9 cellular contexts compared by ENCODE assay signal in the genomic region with DNA sequence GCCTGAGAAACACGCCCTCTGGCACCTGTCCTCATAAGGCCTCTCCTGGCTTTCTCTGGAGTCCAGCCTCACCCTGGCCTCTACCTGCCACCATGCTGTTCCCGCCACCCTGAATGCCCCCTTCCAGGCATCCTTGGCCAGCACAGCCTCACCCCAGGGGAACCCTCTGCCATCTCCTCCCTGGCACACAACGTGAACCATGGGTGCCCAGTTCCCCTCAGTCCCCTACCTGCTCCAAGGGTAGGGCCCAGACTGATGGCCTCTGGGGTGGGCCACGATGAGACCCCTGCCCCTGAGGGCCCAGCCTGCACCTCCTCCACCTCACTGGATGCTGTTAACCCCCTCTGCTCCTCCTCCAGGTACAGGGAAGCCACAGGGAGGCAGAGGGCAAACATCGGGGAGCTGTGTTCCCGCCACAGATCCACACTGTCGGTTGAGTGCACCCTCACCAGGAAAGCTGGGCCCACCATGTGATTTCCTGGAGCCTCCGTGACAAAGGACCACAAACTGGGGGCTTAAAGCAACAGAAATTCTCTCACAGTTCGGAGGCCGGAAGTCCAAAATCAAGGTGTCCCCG.
DNase-seq lines count a peak whose midpoint lies in the region; ATAC-seq, FAIRE-seq and TF ChIP-seq lines count a peak whose summit lies in the region.
"Had no signal": no experiment of that assay in that cellular context is flagged by ENCODE, and none has a peak within 500 bp of the region (broad histone marks: within the 10 kb centered on the region; RNA-seq: fewer than 3 reads in every experiment).

No MANE protein-coding gene starts in this region.

- BruUV-seq in MCF 10A (replicated peaks; lab: Mats Ljungman, UMichigan), result no TSS peak

- FAIRE-seq in frontal cortex (lab: Jason Lieb, UNC), result no peak
- FAIRE-seq: urothelium cell line had no signal

- no peaks in the 10 kb centered on the region for H3K9me3 Mint-ChIP-seq in activated naive CD8-positive, alpha-beta T cell (ENCODE audit: low read depth)
- H3K9me3 Mint-ChIP-seq in MCF 10A (ENCODE audit: unreplicated experiment), result peaks cover 8% of the 10 kb centered on the region

- TF ChIP-seq POLR2A in heart left ventricle (IDR thresholded peaks at IDR 0.05) (no peak), upper lobe of left lung (IDR thresholded peaks at IDR 0.05) (no peak)

- H3K4me1 Mint-ChIP-seq in activated naive CD8-positive, alpha-beta T cell (ENCODE audit: low read depth), result peaks cover 28% of the 10 kb centered on the region
- H3K4me1 Mint-ChIP-seq in MCF 10A (ENCODE audit: insufficient read depth, unreplicated experiment), result no peaks in the 10 kb centered on the region

- H3K27ac Mint-ChIP-seq in activated naive CD8-positive, alpha-beta T cell, result peak overlapping the region; percentile 93
- H3K27ac Mint-ChIP-seq in MCF 10A (ENCODE audit: low read depth, unreplicated experiment), result no peak overlapping the region

- peak overlapping the region; percentile 63 to 96 (median 80) for H3K27ac ChIP-seq in heart left ventricle
- peak overlapping the region; percentile 54 to 82 for H3K27ac ChIP-seq in lung (ENCODE audit: low read depth in 1 of 2, low read length in 1 of 2)
- peak overlapping the region; percentile 71 to 86 (median 83) for H3K27ac ChIP-seq in upper lobe of left lung

- H3K9me3 ChIP-seq in heart left ventricle (no peaks in the 10 kb centered on the region), lung (ENCODE audit: control insufficient read depth in 2 of 2, insufficient read depth in 1 of 2, low read length in 1 of 2) (peaks cover 0 to 2% of the 10 kb centered on the region in 2 donors), upper lobe of left lung (no peaks in the 10 kb centered on the region)

- H3K4me3 ChIP-seq in heart left ventricle, result peak overlapping the region in 9 of 12 donors; percentile 29 to 82 (median 62)
- H3K4me3 ChIP-seq in lung, result no peak overlapping the region
- H3K4me3 ChIP-seq in upper lobe of left lung, result peak overlapping the region in 3 of 4 donors; percentile 64 to 67 (median 67)

- peaks cover 0 to 36% (median 8%) of the 10 kb centered on the region in 12 donors for H3K4me1 ChIP-seq in heart left ventricle
- peaks cover 0 to 6% of the 10 kb centered on the region in 2 donors for H3K4me1 ChIP-seq in lung (ENCODE audit: control insufficient read depth in 2 of 2, insufficient read depth in 2 of 2, low read length in 2 of 2)
- H3K4me1 ChIP-seq in upper lobe of left lung, result peaks cover 17 to 44% (median 22%) of the 10 kb centered on the region in 4 donors

- H3K36me3 Mint-ChIP-seq in activated naive CD8-positive, alpha-beta T cell, result peaks cover 3% of the 10 kb centered on the region
- peaks cover 7% of the 10 kb centered on the region for H3K36me3 Mint-ChIP-seq in MCF 10A (ENCODE audit: insufficient read depth, unreplicated experiment)

- peaks cover 0 to 10% (median 0%) of the 10 kb centered on the region in 9 donors for H3K27me3 ChIP-seq in heart left ventricle
- no peaks in the 10 kb centered on the region for H3K27me3 ChIP-seq in lung (ENCODE audit: control insufficient read depth, insufficient read depth)
- no peaks in the 10 kb centered on the region for H3K27me3 ChIP-seq in upper lobe of left lung

- CTCF ChIA-PET in MCF 10A (lab: Yijun Ruan, JAX), result no interaction called here

- WGBS in heart left ventricle, 4 donors, result 53 to 68% (median 55%) methylated on average over 10 to 11 of the region's 11 CpGs
- WGBS in lung, 2 donors, result 32 to 40% methylated on average over 11 of the region's 11 CpGs
- WGBS in upper lobe of left lung, 2 donors, result 49 to 58% methylated on average over 10 to 11 of the region's 11 CpGs

- ATAC-seq in heart left ventricle (peak in 1 of 4 donors; percentile 2), Right ventricle myocardium inferior (no peak), lung (ENCODE audit: insufficient read depth, low FRiP score) (no peak), upper lobe of left lung (ENCODE audit: low FRiP score in 2 of 2) (peak in 1 of 2 donors; percentile 9), GM21423 (IDR thresholded peaks at IDR 0.05; ENCODE audit: unreplicated experiment) (no peak)

- H3K36me3 ChIP-seq in heart left ventricle, result no peaks in the 10 kb centered on the region
- no peaks in the 10 kb centered on the region for H3K36me3 ChIP-seq in lung (ENCODE audit: control insufficient read depth in 2 of 2, insufficient read depth in 2 of 2, low read length in 2 of 2)
- no peaks in the 10 kb centered on the region for H3K36me3 ChIP-seq in upper lobe of left lung

- TF ChIP-seq CTCF in heart left ventricle (IDR thresholded peaks at IDR 0.05) (no peak), lung (IDR thresholded peaks at IDR 0.05; ENCODE audit: control extremely low read depth, extremely low read depth) (no peak), upper lobe of left lung (IDR thresholded peaks at IDR 0.05) (no peak), MCF 10A (IDR thresholded peaks at IDR 0.05; ENCODE audit: unreplicated experiment) (no peak)

- no peaks in the 10 kb centered on the region for H3K27me3 Mint-ChIP-seq in activated naive CD8-positive, alpha-beta T cell
- no peaks in the 10 kb centered on the region for H3K27me3 Mint-ChIP-seq in MCF 10A (ENCODE audit: insufficient read depth, unreplicated experiment)

- peak in 1 of 5 donors; percentile 25 for DNase-seq in heart left ventricle
- no peak for DNase-seq in Right ventricle myocardium inferior (ENCODE audit: missing footprints)
- DNase-seq in lung (ENCODE audit: low spot score), result no peak
- no peak for DNase-seq in upper lobe of left lung
- no peak for DNase-seq in frontal cortex (ENCODE audit: low spot score in 2 of 2)
- no peak for DNase-seq in MCF 10A (ENCODE audit: unreplicated experiment)

- peak overlapping the region; percentile 97 for H3K4me3 Mint-ChIP-seq in activated naive CD8-positive, alpha-beta T cell
- no peak overlapping the region for H3K4me3 Mint-ChIP-seq in MCF 10A (ENCODE audit: unreplicated experiment)

- POLR2A ChIA-PET in MCF 10A (lab: Yijun Ruan, JAX), result no interaction called here

- no peak for TF ChIP-seq EP300 in upper lobe of left lung (IDR thresholded peaks at IDR 0.05)

- intact Hi-C loops in heart left ventricle (cut with DNase I) (loop anchor here in 2 of 10 donors (2.0 to 10.0 kb wide), 2 partner anchors 67 kb away; no protein-coding TSS in a partner anchor), Right ventricle myocardium inferior (cut with DNase I) (no loop called here), MCF 10A (cut with micrococcal nuclease) (no loop called here)
